ENCODE assay signal across 9 cellular contexts in the genomic region with DNA sequence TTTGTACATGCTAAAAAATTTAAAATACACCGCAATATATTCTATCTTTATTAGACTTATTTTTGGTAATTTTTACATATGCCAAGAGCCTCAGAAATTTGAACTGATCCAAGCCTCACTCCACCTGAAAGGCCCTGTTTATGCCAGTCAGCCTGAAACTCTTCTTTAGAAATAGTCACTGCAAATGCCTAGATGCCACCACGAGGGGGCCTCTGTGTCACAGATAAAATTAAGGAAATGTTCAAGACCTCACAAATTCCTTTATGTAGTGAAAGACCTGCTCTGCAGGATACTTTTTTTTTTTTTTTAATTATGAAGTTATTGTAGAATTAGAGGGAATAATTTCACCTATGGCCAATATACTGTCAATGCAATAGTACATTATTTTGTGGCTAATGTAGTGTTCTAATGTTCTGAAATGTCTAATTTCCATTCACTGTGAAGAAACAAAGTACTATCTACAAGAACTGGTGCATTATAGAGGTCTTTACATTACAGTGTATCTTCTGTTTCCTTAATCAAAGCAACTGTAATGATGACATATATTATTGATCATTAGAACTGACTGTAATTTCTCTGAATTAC.
DNase-seq lines count a peak whose midpoint lies in the region; ATAC-seq, FAIRE-seq and TF ChIP-seq lines count a peak whose summit lies in the region.
"Had no signal": no experiment of that assay in that cellular context is flagged by ENCODE, and none has a peak within 500 bp of the region (broad histone marks: within the 10 kb centered on the region; RNA-seq: fewer than 3 reads in every experiment).

No MANE protein-coding gene starts in this region.

- H3K9me3 Mint-ChIP-seq in T-helper 2 cell treated with Interferon-gamma antibody and Interleukin-4, amounts not matched to agents 5 μg/mL and 100 μg/mL, for 36 hours = no peaks in the 10 kb centered on the region
- H3K9me3 Mint-ChIP-seq in astrocyte (ENCODE audit: unreplicated experiment) = no peaks in the 10 kb centered on the region
- H3K9me3 Mint-ChIP-seq: activated naive CD4-positive, alpha-beta T cell treated with anti-CD3 and anti-CD28 coated beads, Interleukin-2, amount 50 U/mL, for 24 hours had no signal

- H3K27me3 Mint-ChIP-seq in T-helper 2 cell treated with Interferon-gamma antibody and Interleukin-4, amounts not matched to agents 5 μg/mL and 100 μg/mL, for 36 hours (ENCODE audit: low read depth) = peaks cover 9% of the 10 kb centered on the region
- H3K27me3 Mint-ChIP-seq in astrocyte (ENCODE audit: low read depth, unreplicated experiment) = no peaks in the 10 kb centered on the region
- H3K27me3 Mint-ChIP-seq: activated naive CD4-positive, alpha-beta T cell treated with anti-CD3 and anti-CD28 coated beads, Interleukin-2, amount 50 U/mL, for 24 hours had no signal

- no peaks in the 10 kb centered on the region for H3K79me2 ChIP-seq in astrocyte (ENCODE audit: insufficient read depth, low read length)

- no peak overlapping the region for H3K4me2 ChIP-seq in astrocyte (ENCODE audit: low read length)

- TF ChIP-seq CTCF in D721Med (IDR thresholded peaks at IDR 0.05; ENCODE audit: insufficient read depth, missing control alignments) (peak; percentile 73), astrocyte (IDR thresholded peaks at IDR 0.05; ENCODE audit: insufficient read depth, low read depth, low read length) (peak; percentile 81)

- no peak overlapping the region for H3K27ac ChIP-seq in astrocyte (ENCODE audit: low read depth, low read length)
- no peak overlapping the region for H3K27ac ChIP-seq in iPS DF 6.9 (ENCODE audit: low read length)

- no peak overlapping the region for H3K27ac Mint-ChIP-seq in T-helper 2 cell treated with Interferon-gamma antibody and Interleukin-4, amounts not matched to agents 5 μg/mL and 100 μg/mL, for 36 hours
- no peak overlapping the region for H3K27ac Mint-ChIP-seq in astrocyte (ENCODE audit: unreplicated experiment)

- peaks cover 15% of the 10 kb centered on the region for H3K4me1 Mint-ChIP-seq in T-helper 2 cell treated with Interferon-gamma antibody and Interleukin-4, amounts not matched to agents 5 μg/mL and 100 μg/mL, for 36 hours (ENCODE audit: low read depth)
- H3K4me1 Mint-ChIP-seq in astrocyte (ENCODE audit: low read depth, unreplicated experiment) = peaks cover 7% of the 10 kb centered on the region

- H2AFZ ChIP-seq in astrocyte (ENCODE audit: low read depth, low read length) = no peak overlapping the region

- DNase-seq in D721Med (ENCODE audit: insufficient read length, low spot score) (peak; percentile 11), Kasumi-1 (lab: John Stamatoyannopoulos, UW) (peak; percentile 66 to 71), astrocyte (ENCODE audit: low read depth) (peak; percentile 13), iPS DF 6.9 (ENCODE audit: low read depth, low spot score) (peak; percentile 11), NCI-H2107 (lab: John Stamatoyannopoulos, UW) (no peak)
- peak; percentile 63 for DNase-seq in T-helper 2 cell treated with Interferon-gamma antibody and Interleukin-4, amounts not matched to agents 5 μg/mL and 100 μg/mL, for 36 hours (ENCODE audit: low spot score)
- DNase-seq in stimulated activated CD4-positive, alpha-beta T cell treated with anti-CD3 and anti-CD28 coated beads, Interleukin-15, amount 100 ng/mL, for 48 hours (ENCODE audit: low read depth in 2 of 2) = peak; percentile 38 to 61

- peaks cover 8% of the 10 kb centered on the region for H3K4me1 ChIP-seq in astrocyte (ENCODE audit: insufficient read depth, low read length)
- no peaks in the 10 kb centered on the region for H3K4me1 ChIP-seq in iPS DF 6.9 (ENCODE audit: control insufficient read depth, insufficient read depth, low read length)

- H3K9me3 ChIP-seq in astrocyte (ENCODE audit: insufficient read depth, low read depth, low read length) (no peaks in the 10 kb centered on the region), iPS DF 6.9 (ENCODE audit: control insufficient read depth, insufficient read depth, low read length) (no peaks in the 10 kb centered on the region)

- H3K36me3 Mint-ChIP-seq in T-helper 2 cell treated with Interferon-gamma antibody and Interleukin-4, amounts not matched to agents 5 μg/mL and 100 μg/mL, for 36 hours (ENCODE audit: low read depth) = no peaks in the 10 kb centered on the region
- H3K36me3 Mint-ChIP-seq in astrocyte (ENCODE audit: low read depth, unreplicated experiment) = no peaks in the 10 kb centered on the region
- H3K36me3 Mint-ChIP-seq: activated naive CD4-positive, alpha-beta T cell treated with anti-CD3 and anti-CD28 coated beads, Interleukin-2, amount 50 U/mL, for 24 hours had no signal

- no peaks in the 10 kb centered on the region for H4K20me1 ChIP-seq in astrocyte (ENCODE audit: insufficient read depth, low read length)

- H3K4me3 ChIP-seq in astrocyte (ENCODE audit: insufficient read depth, low read depth, low read length) (no peak overlapping the region), iPS DF 6.9 (ENCODE audit: low read length) (no peak overlapping the region)

- H3K36me3 ChIP-seq in astrocyte (ENCODE audit: insufficient read depth, low read length) (no peaks in the 10 kb centered on the region), iPS DF 6.9 (ENCODE audit: control insufficient read depth, insufficient read depth, low read length) (no peaks in the 10 kb centered on the region)

- peak; percentile 61 for ATAC-seq in GM21619 (IDR thresholded peaks at IDR 0.05; ENCODE audit: unreplicated experiment)

- H3K27me3 ChIP-seq in astrocyte (ENCODE audit: insufficient read depth, low read length) (no peaks in the 10 kb centered on the region), iPS DF 6.9 (ENCODE audit: control insufficient read depth, insufficient read depth, low read length) (no peaks in the 10 kb centered on the region)

- no CpG with 5 or more reads among the region's 2 CpGs for WGBS in iPS DF 6.9 (ENCODE audit: insufficient coverage, insufficient read length)

- no peak overlapping the region for H3K4me3 Mint-ChIP-seq in T-helper 2 cell treated with Interferon-gamma antibody and Interleukin-4, amounts not matched to agents 5 μg/mL and 100 μg/mL, for 36 hours
- no peak overlapping the region for H3K4me3 Mint-ChIP-seq in astrocyte (ENCODE audit: unreplicated experiment)
- H3K4me3 Mint-ChIP-seq: activated naive CD4-positive, alpha-beta T cell treated with anti-CD3 and anti-CD28 coated beads, Interleukin-2, amount 50 U/mL, for 24 hours had no signal

- H3K9ac ChIP-seq in astrocyte (ENCODE audit: low read length) = no peak overlapping the region

- FAIRE-seq in D721Med (lab: Jason Lieb, UNC) (no peak), astrocyte (lab: Jason Lieb, UNC) (no peak)
